1 cellular context compared by ENCODE assay signal in the genomic region with DNA sequence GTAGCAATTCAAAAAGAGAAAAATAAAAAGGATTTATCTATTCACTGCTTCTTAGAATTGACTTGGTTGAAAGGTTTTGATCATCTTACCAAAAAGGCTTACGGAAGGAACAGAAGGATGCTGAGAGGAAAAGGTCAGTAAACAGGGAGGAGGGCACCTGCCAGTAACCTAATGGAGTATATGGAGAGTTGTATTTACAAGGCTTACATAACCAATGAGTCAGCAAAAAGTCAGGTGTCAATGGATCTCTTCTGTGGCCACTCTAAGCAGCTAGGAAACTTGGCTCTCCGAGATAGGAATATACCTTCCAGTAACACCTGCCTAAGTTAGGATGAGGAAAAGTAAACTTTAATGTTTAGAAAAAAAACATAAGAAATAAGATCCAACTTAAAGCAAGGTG.
A peak's percentile ranks its signal among the peaks of the same experiment; 100 is the strongest.
TF ChIP-seq lines count a peak whose summit lies in the region.

No MANE protein-coding gene starts in this region.

TF ChIP-seq in HepG2, 621 proteins besides CTCF, POLR2A, EP300 and RAD21 (continued from another document and continues in another):
- TF ChIP-seq ZNF431 (CRISPR knock-in tag; IDR thresholded peaks at IDR 0.05; ENCODE audit: borderline replicate concordance, low read depth) (peak; percentile 59; the same call in 1 of the 2 replicates), ZNF121 (CRISPR knock-in tag; IDR thresholded peaks at IDR 0.05) (no peak), THAP11 (CRISPR knock-in tag; IDR thresholded peaks at IDR 0.05) (peak; percentile 74), SAP130 (CRISPR knock-in tag; IDR thresholded peaks at IDR 0.05; ENCODE audit: low read depth) (peak; percentile 96), POLR2AphosphoS2 (IDR thresholded peaks at IDR 0.05; ENCODE audit: low read depth, low read length) (no peak), ZSCAN9 (CRISPR knock-in tag; IDR thresholded peaks at IDR 0.05; ENCODE audit: borderline replicate concordance) (no peak; the same call in none of the 2 replicates), SUZ12 (IDR thresholded peaks at IDR 0.05; ENCODE audit: low read depth, low read length) (no peak), LCORL (IDR thresholded peaks at IDR 0.05) (no peak), LCORL (CRISPR knock-in tag; IDR thresholded peaks at IDR 0.05) (no peak), GLI4 (CRISPR knock-in tag; IDR thresholded peaks at IDR 0.05; ENCODE audit: borderline replicate concordance) (no peak), ZFP90 (CRISPR knock-in tag; IDR thresholded peaks at IDR 0.05; ENCODE audit: borderline replicate concordance) (no peak), NR2C2 (CRISPR knock-in tag; IDR thresholded peaks at IDR 0.05; ENCODE audit: borderline replicate concordance) (no peak), ZNF350 (CRISPR knock-in tag; IDR thresholded peaks at IDR 0.05; ENCODE audit: borderline replicate concordance, low read depth) (no peak), FOXK1 (CRISPR knock-in tag; IDR thresholded peaks at IDR 0.05; ENCODE audit: borderline replicate concordance, low read depth) (peak; percentile 86; the same call in 1 of the 2 replicates), GATAD1 (CRISPR knock-in tag; IDR thresholded peaks at IDR 0.05) (peak; percentile 25; the same call in 1 of the 2 replicates), FOXP1 (IDR thresholded peaks at IDR 0.05) (no peak), FOXP1 (CRISPR knock-in tag; IDR thresholded peaks at IDR 0.05) (peak; percentile 95), KAT8 (CRISPR knock-in tag; IDR thresholded peaks at IDR 0.05) (peak; percentile 51; the same call in 1 of the 2 replicates), ZNF44 (CRISPR knock-in tag; IDR thresholded peaks at IDR 0.05) (no peak), BCL6 (CRISPR knock-in tag; IDR thresholded peaks at IDR 0.05) (peak; percentile 68), CEBPG (CRISPR knock-in tag; IDR thresholded peaks at IDR 0.05) (peak; percentile 73), ZNF891 (CRISPR knock-in tag; IDR thresholded peaks at IDR 0.05) (no peak), ZNF670 (CRISPR knock-in tag; IDR thresholded peaks at IDR 0.05; ENCODE audit: borderline replicate concordance) (no peak), IRF2 (CRISPR knock-in tag; IDR thresholded peaks at IDR 0.05) (peak; percentile 81; the same call in 1 of the 2 replicates), TOE1 (CRISPR knock-in tag; IDR thresholded peaks at IDR 0.05) (peak; percentile 60; the same call in 1 of the 2 replicates), POGZ (CRISPR knock-in tag; IDR thresholded peaks at IDR 0.05) (0 out of 2 replicates have a peak, but pooled peaks have one; percentile 52), MIER2 (CRISPR knock-in tag; IDR thresholded peaks at IDR 0.05) (peak; percentile 50; the same call in 1 of the 2 replicates), ZNF264 (CRISPR knock-in tag; IDR thresholded peaks at IDR 0.05) (no peak), BORCS8-MEF2B (CRISPR knock-in tag; IDR thresholded peaks at IDR 0.05) (no peak), TOPORS (CRISPR knock-in tag; IDR thresholded peaks at IDR 0.05) (no peak), SOX5 (CRISPR knock-in tag; IDR thresholded peaks at IDR 0.05; ENCODE audit: borderline replicate concordance) (peak; percentile 77), GATA4 (IDR thresholded peaks at IDR 0.05; ENCODE audit: borderline replicate concordance, low read depth) (no peak; the same call in 1 of the 2 replicates), DNMT3B (CRISPR knock-in tag; conservative IDR thresholded peaks at IDR 0.05) (peak; percentile 71; the same call in 1 of the 2 replicates), SP5 (CRISPR knock-in tag; IDR thresholded peaks at IDR 0.05; ENCODE audit: borderline replicate concordance, low read depth) (peak; percentile 76), SNRNP70 (IDR thresholded peaks at IDR 0.05; ENCODE audit: low read depth, low read length) (no peak), ZNF20 (CRISPR knock-in tag; IDR thresholded peaks at IDR 0.05) (no peak)
- TF ChIP-seq, protein P1, sequence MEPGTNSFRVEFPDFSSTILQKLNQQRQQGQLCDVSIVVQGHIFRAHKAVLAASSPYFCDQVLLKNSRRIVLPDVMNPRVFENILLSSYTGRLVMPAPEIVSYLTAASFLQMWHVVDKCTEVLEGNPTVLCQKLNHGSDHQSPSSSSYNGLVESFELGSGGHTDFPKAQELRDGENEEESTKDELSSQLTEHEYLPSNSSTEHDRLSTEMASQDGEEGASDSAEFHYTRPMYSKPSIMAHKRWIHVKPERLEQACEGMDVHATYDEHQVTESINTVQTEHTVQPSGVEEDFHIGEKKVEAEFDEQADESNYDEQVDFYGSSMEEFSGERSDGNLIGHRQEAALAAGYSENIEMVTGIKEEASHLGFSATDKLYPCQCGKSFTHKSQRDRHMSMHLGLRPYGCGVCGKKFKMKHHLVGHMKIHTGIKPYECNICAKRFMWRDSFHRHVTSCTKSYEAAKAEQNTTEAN (CRISPR knock-in tag; conservative IDR thresholded peaks at IDR 0.05) = no peak
- TF ChIP-seq, protein P2, sequence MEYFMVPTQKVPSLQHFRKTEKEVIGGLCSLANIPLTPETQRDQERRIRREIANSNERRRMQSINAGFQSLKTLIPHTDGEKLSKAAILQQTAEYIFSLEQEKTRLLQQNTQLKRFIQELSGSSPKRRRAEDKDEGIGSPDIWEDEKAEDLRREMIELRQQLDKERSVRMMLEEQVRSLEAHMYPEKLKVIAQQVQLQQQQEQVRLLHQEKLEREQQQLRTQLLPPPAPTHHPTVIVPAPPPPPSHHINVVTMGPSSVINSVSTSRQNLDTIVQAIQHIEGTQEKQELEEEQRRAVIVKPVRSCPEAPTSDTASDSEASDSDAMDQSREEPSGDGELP (IDR thresholded peaks at IDR 0.05; ENCODE audit: borderline replicate concordance, low read depth) = peak; percentile 54; the same call in 1 of the 2 replicates
- TF ChIP-seq, protein P3, sequence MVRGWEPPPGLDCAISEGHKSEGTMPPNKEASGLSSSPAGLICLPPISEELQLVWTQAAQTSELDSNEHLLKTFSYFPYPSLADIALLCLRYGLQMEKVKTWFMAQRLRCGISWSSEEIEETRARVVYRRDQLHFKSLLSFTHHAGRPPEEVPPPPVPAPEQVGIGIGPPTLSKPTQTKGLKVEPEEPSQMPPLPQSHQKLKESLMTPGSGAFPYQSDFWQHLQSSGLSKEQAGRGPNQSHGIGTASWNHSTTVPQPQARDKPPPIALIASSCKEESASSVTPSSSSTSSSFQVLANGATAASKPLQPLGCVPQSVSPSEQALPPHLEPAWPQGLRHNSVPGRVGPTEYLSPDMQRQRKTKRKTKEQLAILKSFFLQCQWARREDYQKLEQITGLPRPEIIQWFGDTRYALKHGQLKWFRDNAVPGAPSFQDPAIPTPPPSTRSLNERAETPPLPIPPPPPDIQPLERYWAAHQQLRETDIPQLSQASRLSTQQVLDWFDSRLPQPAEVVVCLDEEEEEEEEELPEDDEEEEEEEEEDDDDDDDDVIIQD (CRISPR knock-in tag; IDR thresholded peaks at IDR 0.05; ENCODE audit: low read depth) = peak; percentile 74; the same call in 1 of the 2 replicates
- TF ChIP-seq, protein P4, sequence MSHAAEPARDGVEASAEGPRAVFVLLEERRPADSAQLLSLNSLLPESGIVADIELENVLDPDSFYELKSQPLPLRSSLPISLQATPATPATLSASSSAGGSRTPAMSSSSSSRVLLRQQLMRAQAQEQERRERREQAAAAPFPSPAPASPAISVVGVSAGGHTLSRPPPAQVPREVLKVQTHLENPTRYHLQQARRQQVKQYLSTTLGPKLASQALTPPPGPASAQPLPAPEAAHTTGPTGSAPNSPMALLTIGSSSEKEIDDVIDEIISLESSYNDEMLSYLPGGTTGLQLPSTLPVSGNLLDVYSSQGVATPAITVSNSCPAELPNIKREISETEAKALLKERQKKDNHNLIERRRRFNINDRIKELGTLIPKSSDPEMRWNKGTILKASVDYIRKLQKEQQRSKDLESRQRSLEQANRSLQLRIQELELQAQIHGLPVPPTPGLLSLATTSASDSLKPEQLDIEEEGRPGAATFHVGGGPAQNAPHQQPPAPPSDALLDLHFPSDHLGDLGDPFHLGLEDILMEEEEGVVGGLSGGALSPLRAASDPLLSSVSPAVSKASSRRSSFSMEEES (CRISPR knock-in tag; IDR thresholded peaks at IDR 0.05) = peak; percentile 89
- TF ChIP-seq, protein P5, sequence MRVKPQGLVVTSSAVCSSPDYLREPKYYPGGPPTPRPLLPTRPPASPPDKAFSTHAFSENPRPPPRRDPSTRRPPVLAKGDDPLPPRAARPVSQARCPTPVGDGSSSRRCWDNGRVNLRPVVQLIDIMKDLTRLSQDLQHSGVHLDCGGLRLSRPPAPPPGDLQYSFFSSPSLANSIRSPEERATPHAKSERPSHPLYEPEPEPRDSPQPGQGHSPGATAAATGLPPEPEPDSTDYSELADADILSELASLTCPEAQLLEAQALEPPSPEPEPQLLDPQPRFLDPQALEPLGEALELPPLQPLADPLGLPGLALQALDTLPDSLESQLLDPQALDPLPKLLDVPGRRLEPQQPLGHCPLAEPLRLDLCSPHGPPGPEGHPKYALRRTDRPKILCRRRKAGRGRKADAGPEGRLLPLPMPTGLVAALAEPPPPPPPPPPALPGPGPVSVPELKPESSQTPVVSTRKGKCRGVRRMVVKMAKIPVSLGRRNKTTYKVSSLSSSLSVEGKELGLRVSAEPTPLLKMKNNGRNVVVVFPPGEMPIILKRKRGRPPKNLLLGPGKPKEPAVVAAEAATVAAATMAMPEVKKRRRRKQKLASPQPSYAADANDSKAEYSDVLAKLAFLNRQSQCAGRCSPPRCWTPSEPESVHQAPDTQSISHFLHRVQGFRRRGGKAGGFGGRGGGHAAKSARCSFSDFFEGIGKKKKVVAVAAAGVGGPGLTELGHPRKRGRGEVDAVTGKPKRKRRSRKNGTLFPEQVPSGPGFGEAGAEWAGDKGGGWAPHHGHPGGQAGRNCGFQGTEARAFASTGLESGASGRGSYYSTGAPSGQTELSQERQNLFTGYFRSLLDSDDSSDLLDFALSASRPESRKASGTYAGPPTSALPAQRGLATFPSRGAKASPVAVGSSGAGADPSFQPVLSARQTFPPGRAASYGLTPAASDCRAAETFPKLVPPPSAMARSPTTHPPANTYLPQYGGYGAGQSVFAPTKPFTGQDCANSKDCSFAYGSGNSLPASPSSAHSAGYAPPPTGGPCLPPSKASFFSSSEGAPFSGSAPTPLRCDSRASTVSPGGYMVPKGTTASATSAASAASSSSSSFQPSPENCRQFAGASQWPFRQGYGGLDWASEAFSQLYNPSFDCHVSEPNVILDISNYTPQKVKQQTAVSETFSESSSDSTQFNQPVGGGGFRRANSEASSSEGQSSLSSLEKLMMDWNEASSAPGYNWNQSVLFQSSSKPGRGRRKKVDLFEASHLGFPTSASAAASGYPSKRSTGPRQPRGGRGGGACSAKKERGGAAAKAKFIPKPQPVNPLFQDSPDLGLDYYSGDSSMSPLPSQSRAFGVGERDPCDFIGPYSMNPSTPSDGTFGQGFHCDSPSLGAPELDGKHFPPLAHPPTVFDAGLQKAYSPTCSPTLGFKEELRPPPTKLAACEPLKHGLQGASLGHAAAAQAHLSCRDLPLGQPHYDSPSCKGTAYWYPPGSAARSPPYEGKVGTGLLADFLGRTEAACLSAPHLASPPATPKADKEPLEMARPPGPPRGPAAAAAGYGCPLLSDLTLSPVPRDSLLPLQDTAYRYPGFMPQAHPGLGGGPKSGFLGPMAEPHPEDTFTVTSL (CRISPR knock-in tag; IDR thresholded peaks at IDR 0.05; ENCODE audit: borderline replicate concordance) = peak; percentile 37; the same call in 1 of the 2 replicates
- TF ChIP-seq, protein P6, sequence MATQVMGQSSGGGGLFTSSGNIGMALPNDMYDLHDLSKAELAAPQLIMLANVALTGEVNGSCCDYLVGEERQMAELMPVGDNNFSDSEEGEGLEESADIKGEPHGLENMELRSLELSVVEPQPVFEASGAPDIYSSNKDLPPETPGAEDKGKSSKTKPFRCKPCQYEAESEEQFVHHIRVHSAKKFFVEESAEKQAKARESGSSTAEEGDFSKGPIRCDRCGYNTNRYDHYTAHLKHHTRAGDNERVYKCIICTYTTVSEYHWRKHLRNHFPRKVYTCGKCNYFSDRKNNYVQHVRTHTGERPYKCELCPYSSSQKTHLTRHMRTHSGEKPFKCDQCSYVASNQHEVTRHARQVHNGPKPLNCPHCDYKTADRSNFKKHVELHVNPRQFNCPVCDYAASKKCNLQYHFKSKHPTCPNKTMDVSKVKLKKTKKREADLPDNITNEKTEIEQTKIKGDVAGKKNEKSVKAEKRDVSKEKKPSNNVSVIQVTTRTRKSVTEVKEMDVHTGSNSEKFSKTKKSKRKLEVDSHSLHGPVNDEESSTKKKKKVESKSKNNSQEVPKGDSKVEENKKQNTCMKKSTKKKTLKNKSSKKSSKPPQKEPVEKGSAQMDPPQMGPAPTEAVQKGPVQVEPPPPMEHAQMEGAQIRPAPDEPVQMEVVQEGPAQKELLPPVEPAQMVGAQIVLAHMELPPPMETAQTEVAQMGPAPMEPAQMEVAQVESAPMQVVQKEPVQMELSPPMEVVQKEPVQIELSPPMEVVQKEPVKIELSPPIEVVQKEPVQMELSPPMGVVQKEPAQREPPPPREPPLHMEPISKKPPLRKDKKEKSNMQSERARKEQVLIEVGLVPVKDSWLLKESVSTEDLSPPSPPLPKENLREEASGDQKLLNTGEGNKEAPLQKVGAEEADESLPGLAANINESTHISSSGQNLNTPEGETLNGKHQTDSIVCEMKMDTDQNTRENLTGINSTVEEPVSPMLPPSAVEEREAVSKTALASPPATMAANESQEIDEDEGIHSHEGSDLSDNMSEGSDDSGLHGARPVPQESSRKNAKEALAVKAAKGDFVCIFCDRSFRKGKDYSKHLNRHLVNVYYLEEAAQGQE (IDR thresholded peaks at IDR 0.05; ENCODE audit: borderline replicate concordance in 1 of 2, low read depth in 1 of 2, low read length in 2 of 2) = peak in 1 of 2 experiments; percentile 33; a peak in 1 of 4 replicates
- TF ChIP-seq, protein P7, sequence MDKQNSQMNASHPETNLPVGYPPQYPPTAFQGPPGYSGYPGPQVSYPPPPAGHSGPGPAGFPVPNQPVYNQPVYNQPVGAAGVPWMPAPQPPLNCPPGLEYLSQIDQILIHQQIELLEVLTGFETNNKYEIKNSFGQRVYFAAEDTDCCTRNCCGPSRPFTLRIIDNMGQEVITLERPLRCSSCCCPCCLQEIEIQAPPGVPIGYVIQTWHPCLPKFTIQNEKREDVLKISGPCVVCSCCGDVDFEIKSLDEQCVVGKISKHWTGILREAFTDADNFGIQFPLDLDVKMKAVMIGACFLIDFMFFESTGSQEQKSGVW (CRISPR knock-in tag; IDR thresholded peaks at IDR 0.05; ENCODE audit: borderline replicate concordance) = no peak
